ENCODE assay signal across 14 cellular contexts in genomic region chr1:243845888-243846287, GRCh38. TPM values are rescaled to one million over a fixed set of nuclear protein-coding genes. Genes with fewer than 3 reads are reported as not detected.
DNase-seq lines count a peak whose midpoint lies in the region; ATAC-seq and TF ChIP-seq lines count a peak whose summit lies in the region.
"Had no signal": no experiment of that assay in that cellular context is flagged by ENCODE, and none has a peak within 500 bp of the region (broad histone marks: within the 10 kb centered on the region; RNA-seq: fewer than 3 reads in every experiment).

No MANE protein-coding gene starts in this region.

- POLR2A ChIA-PET in T-cell (lab: Charles Lee), result interaction anchor here (0.6 to 0.7 kb wide), 5 partner anchors 71 to 1281 kb away, joined by 3 to 8 read pairs (median 3); no protein-coding TSS in a partner anchor

- DNase-seq in natural killer cell (no peak), T-cell (no peak), memory B cell (ENCODE audit: low spot score in 2 of 2) (no peak), NCI-H2227 (lab: John Stamatoyannopoulos, UW; ENCODE audit: unreplicated experiment) (no peak)
- DNase-seq in natural killer cell treated with Interleukin-12 subunit alpha and Interleukin-12 subunit beta and Interleukin-15 and Interleukin-18, amount 100 ng/mL, for 72 hours (ENCODE audit: low spot score), result no peak
- DNase-seq: Caco-2; CD4-positive, CD25-positive, alpha-beta regulatory T cell; DMS 273 treated with DMSO at 0.1 percent for 48 hours; HCEC 1CT; IMR-90; KBM-7 had no signal

- H3K4me3 Mint-ChIP-seq in natural killer cell (no peak overlapping the region), T-cell (no peak overlapping the region), memory B cell (no peak overlapping the region)
- H3K4me3 Mint-ChIP-seq in natural killer cell treated with Interleukin-12 subunit alpha and Interleukin-12 subunit beta and Interleukin-15 and Interleukin-18, amount 100 ng/mL, for 72 hours, result no peak overlapping the region

- ATAC-seq in natural killer cell (no peak), T-cell (replicated peaks in 1 of 4) (no peak), memory B cell (ENCODE audit: low read depth) (no peak), HG03139 (IDR thresholded peaks at IDR 0.05; ENCODE audit: unreplicated experiment) (no peak), HG02885 (IDR thresholded peaks at IDR 0.05; ENCODE audit: poor library complexity, unreplicated experiment) (no peak)
- no peak for ATAC-seq in natural killer cell treated with Interleukin-12 subunit alpha and Interleukin-12 subunit beta and Interleukin-15 and Interleukin-18, amount 100 ng/mL, for 72 hours

- no peaks in the 10 kb centered on the region for H3K36me3 Mint-ChIP-seq in natural killer cell
- no peaks in the 10 kb centered on the region for H3K36me3 Mint-ChIP-seq in natural killer cell treated with Interleukin-12 subunit alpha and Interleukin-12 subunit beta and Interleukin-15 and Interleukin-18, amount 100 ng/mL, for 72 hours
- H3K36me3 Mint-ChIP-seq in T-cell, result peaks cover 7% of the 10 kb centered on the region
- peaks cover 9% of the 10 kb centered on the region for H3K36me3 Mint-ChIP-seq in memory B cell
- H3K36me3 Mint-ChIP-seq: CD4-positive, CD25-positive, alpha-beta regulatory T cell had no signal

- peaks cover 34 to 39% of the 10 kb centered on the region in 2 donors for H3K4me1 Mint-ChIP-seq in natural killer cell
- peaks cover 24 to 31% of the 10 kb centered on the region in 2 donors for H3K4me1 Mint-ChIP-seq in natural killer cell treated with Interleukin-12 subunit alpha and Interleukin-12 subunit beta and Interleukin-15 and Interleukin-18, amount 100 ng/mL, for 72 hours (ENCODE audit: low read depth in 2 of 2)
- H3K4me1 Mint-ChIP-seq in T-cell, result peaks cover 59 to 67% (median 60%) of the 10 kb centered on the region in 3 donors
- peaks cover 16% of the 10 kb centered on the region for H3K4me1 Mint-ChIP-seq in memory B cell

- CTCF ChIA-PET in T-cell (lab: Charles Lee), result interaction anchor here in 1 of 2 donors (0.6 to 0.7 kb wide), 2 partner anchors 13 to 1124 kb away, joined by 3 to 5 read pairs; a partner anchor contains a TSS

- H3K9me3 Mint-ChIP-seq in natural killer cell (no peaks in the 10 kb centered on the region), T-cell (peaks cover 0 to 2% (median 0%) of the 10 kb centered on the region in 3 donors), memory B cell (no peaks in the 10 kb centered on the region)
- H3K9me3 Mint-ChIP-seq in natural killer cell treated with Interleukin-12 subunit alpha and Interleukin-12 subunit beta and Interleukin-15 and Interleukin-18, amount 100 ng/mL, for 72 hours, result no peaks in the 10 kb centered on the region

- H3K27ac Mint-ChIP-seq in natural killer cell (peak overlapping the region; percentile 43 to 57), T-cell (peak overlapping the region; percentile 39 to 78), memory B cell (peak overlapping the region; percentile 24)
- no peak overlapping the region for H3K27ac Mint-ChIP-seq in natural killer cell treated with Interleukin-12 subunit alpha and Interleukin-12 subunit beta and Interleukin-15 and Interleukin-18, amount 100 ng/mL, for 72 hours

- intact Hi-C loops in natural killer cell (cut with micrococcal nuclease), result loop anchor here (5.0 kb wide), 3 partner anchors 54 to 476 kb away; no protein-coding TSS in a partner anchor

- H3K27me3 Mint-ChIP-seq in natural killer cell (ENCODE audit: low read depth in 2 of 2) (no peaks in the 10 kb centered on the region), T-cell (no peaks in the 10 kb centered on the region), memory B cell (no peaks in the 10 kb centered on the region)
- no peaks in the 10 kb centered on the region for H3K27me3 Mint-ChIP-seq in natural killer cell treated with Interleukin-12 subunit alpha and Interleukin-12 subunit beta and Interleukin-15 and Interleukin-18, amount 100 ng/mL, for 72 hours
- H3K27me3 Mint-ChIP-seq: CD4-positive, CD25-positive, alpha-beta regulatory T cell had no signal

- TF ChIP-seq CTCF in natural killer cell (IDR thresholded peaks at IDR 0.05), result no peak

RNA-seq across cellular contexts. Expression of gene AKT3, which starts 4.2 kb away (rescaled TPM):
- total RNA-seq in natural killer cell (100 to 1,000 TPM; 135 to 157 (median 136) TPM), T-cell (100 to 1,000 TPM in 4 of 5 donors, 10 to 100 TPM in 1; 94.5 to 124 (median 112) TPM)
- total RNA-seq in natural killer cell treated with Interleukin-12 subunit alpha and Interleukin-12 subunit beta and Interleukin-15 and Interleukin-18, amount 100 ng/mL, for 72 hours, result 10 to 100 TPM; 38.1 to 41.8 TPM
- total RNA-seq: HT-29 had no signal

Comparison
In these comparisons a context has a peak if more than half of its experiments do, and no peak if none do; other contexts are left out.
1. H3K27ac Mint-ChIP-seq: peak in natural killer cell (2 of 2), T-cell (2 of 2) and memory B cell (single experiment); none in natural killer cell treated with Interleukin-12 subunit alpha and Interleukin-12 subunit beta and Interleukin-15 and Interleukin-18, amount 100 ng/mL, for 72 hours (0 of 2).